ENCODE assay signal across 1 cellular context in the genomic region with DNA sequence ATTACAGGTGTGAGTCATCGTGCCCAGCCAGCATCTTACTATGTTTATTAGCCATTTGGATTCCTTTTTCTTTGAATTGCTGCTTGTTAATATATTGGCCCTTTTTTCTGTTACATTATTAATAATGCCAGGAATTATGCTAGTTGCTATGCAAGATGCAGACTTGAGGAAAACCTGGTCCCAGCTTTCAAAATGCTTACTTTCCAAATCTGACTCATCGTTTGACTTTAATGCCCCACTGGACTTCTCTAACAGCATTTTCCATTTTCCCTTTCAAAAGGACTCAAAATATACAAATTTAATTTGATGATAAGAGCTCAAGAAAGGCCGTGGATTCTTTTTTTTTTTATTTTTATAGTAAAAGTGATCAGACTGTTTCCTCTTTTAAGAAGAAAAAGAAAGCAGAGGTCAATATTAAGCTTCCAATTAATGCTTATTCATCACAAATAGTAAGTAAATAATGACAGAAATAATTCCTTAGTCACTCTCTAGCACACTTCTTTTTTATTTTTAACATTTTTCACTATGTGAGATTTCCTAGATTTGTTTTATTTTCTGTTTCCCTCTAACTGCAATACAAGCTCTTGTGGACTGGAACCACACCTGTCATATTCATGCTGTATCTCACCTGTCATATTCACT.
A peak's percentile ranks its signal among the peaks of the same experiment; 100 is the strongest.
TF ChIP-seq lines count a peak whose summit lies in the region.

No MANE protein-coding gene starts in this region.

TF ChIP-seq in HepG2, 621 proteins besides CTCF, POLR2A, EP300 and RAD21:
- TF ChIP-seq TMF1 (CRISPR knock-in tag; IDR thresholded peaks at IDR 0.05; ENCODE audit: low read depth) (no peak), MAFK (conservative IDR thresholded peaks at IDR 0.05 in 1 of 2, IDR thresholded peaks at IDR 0.05 in 1 of 2; ENCODE audit: low read length in 2 of 2) (peak; percentile 35 to 63; a peak in 2 of 4 replicates)
